25 cellular contexts compared by ENCODE assay signal in genomic region chr3:192482391-192482790, GRCh38.
"Had no signal": no experiment of that assay in that cellular context is flagged by ENCODE, and none has a peak within 500 bp of the region (broad histone marks: within the 10 kb centered on the region; RNA-seq: fewer than 3 reads in every experiment).

No MANE protein-coding gene starts in this region.

- H3K4me3 ChIP-seq: body of pancreas, mucosa of descending colon, right lobe of liver, skin epidermis, thyroid gland, upper lobe of right lung had no signal

- H3K9me3 ChIP-seq: body of pancreas, heart left ventricle, mucosa of descending colon, right lobe of liver, thyroid gland, upper lobe of right lung had no signal

- H3K27me3 Mint-ChIP-seq: activated naive CD8-positive, alpha-beta T cell had no signal

- H3K36me3 ChIP-seq: heart left ventricle, right lobe of liver, thyroid gland, upper lobe of right lung had no signal

- H3K27ac ChIP-seq: body of pancreas, right lobe of liver, thyroid gland, upper lobe of right lung had no signal

- H3K27ac Mint-ChIP-seq: activated B cell treated with CpG ODN at 0.5 μM for 24 hours; activated CD4-positive, alpha-beta T cell treated with anti-CD3 and anti-CD28 coated beads for 36 hours; activated naive CD8-positive, alpha-beta T cell; activated T-cell treated with anti-CD3 and anti-CD28 coated beads, Interleukin-2, amount 50 U/mL, for 24 hours; activated T-helper 2 cell treated with anti-CD3 and anti-CD28 coated beads, Interferon-gamma antibody, Interleukin-2, Interleukin-4, amounts not matched to agents 10 μg/mL and 5 μg/mL and 100 μg/mL, durations not matched to agents 14 hours and 24 hours and 36 hours; nephron progenitor cell; stimulated activated naive CD8-positive, alpha-beta T cell treated with anti-CD3 and anti-CD28 coated beads, Interleukin-15, Interleukin-2, amounts not matched to agents 100 ng/mL and 50 ng/mL, for 24 hours had no signal

- H3K4me1 ChIP-seq: body of pancreas, right lobe of liver, thyroid gland, upper lobe of right lung had no signal

- H3K4me1 Mint-ChIP-seq: activated B cell treated with CpG ODN at 0.5 μM for 24 hours; activated CD4-positive, alpha-beta T cell treated with anti-CD3 and anti-CD28 coated beads for 36 hours; nephron progenitor cell had no signal

- H3K9me3 Mint-ChIP-seq: activated B cell treated with CpG ODN at 0.5 μM for 24 hours; activated T-cell treated with anti-CD3 and anti-CD28 coated beads, Interleukin-2, amount 50 U/mL, for 24 hours; activated T-helper 2 cell treated with anti-CD3 and anti-CD28 coated beads, Interferon-gamma antibody, Interleukin-2, Interleukin-4, amounts not matched to agents 10 μg/mL and 5 μg/mL and 100 μg/mL, durations not matched to agents 14 hours and 24 hours and 36 hours; nephron progenitor cell; stimulated activated naive CD8-positive, alpha-beta T cell treated with anti-CD3 and anti-CD28 coated beads, Interleukin-15, Interleukin-2, amounts not matched to agents 100 ng/mL and 50 ng/mL, for 24 hours had no signal

- H3K4me3 Mint-ChIP-seq: activated B cell treated with CpG ODN at 0.5 μM for 24 hours; activated CD4-positive, alpha-beta T cell treated with anti-CD3 and anti-CD28 coated beads for 36 hours; activated naive CD8-positive, alpha-beta T cell; activated T-cell treated with anti-CD3 and anti-CD28 coated beads, Interleukin-2, amount 50 U/mL, for 24 hours; nephron progenitor cell; stimulated activated naive CD8-positive, alpha-beta T cell treated with anti-CD3 and anti-CD28 coated beads, Interleukin-15, Interleukin-2, amounts not matched to agents 100 ng/mL and 50 ng/mL, for 24 hours had no signal

- H3K36me3 Mint-ChIP-seq: activated naive CD8-positive, alpha-beta T cell had no signal

- H3K27me3 ChIP-seq: body of pancreas, heart left ventricle, right lobe of liver, thyroid gland, upper lobe of right lung had no signal

- DNase-seq: activated B cell treated with CpG ODN at 0.5 μM for 24 hours; activated CD4-positive, alpha-beta T cell treated with anti-CD3 and anti-CD28 coated beads for 36 hours; activated CD4-positive, alpha-beta T cell treated with anti-CD3 and anti-CD28 coated beads, Interleukin-2, amount 50 U/mL, for 4 hours; activated CD8-positive, alpha-beta memory T cell treated with anti-CD3 and anti-CD28 coated beads for 24 hours; activated CD8-positive, alpha-beta memory T cell treated with anti-CD3 and anti-CD28 coated beads, Interleukin-2, amount 50 U/mL, for 4 hours; activated naive CD4-positive, alpha-beta T cell; activated T-cell treated with anti-CD3 and anti-CD28 coated beads, Interleukin-2, amount 50 U/mL, for 24 hours; body of pancreas; effector CD8-positive, alpha-beta T cell; heart left ventricle; islet precursor cell; left colon; mesendoderm; mucosa of descending colon; nephron progenitor cell; right lobe of liver; stimulated activated CD4-positive, alpha-beta T cell treated with anti-CD3 and anti-CD28 coated beads, Interleukin-1b, Interleukin-23, amount 100 ng/mL, for 48 hours; substantia nigra; T-helper 9 cell; thyroid gland; upper lobe of right lung had no signal

- ATAC-seq: activated CD4-positive, alpha-beta T cell treated with anti-CD3 and anti-CD28 coated beads for 36 hours; body of pancreas; heart left ventricle; left colon; mucosa of descending colon; right lobe of liver; upper lobe of right lung had no signal
